In genomic region chr5:17607461-17607860, GRCh38 we compare ENCODE assay signal across 4 cellular contexts. TPM values are rescaled to one million over a fixed set of nuclear protein-coding genes. Genes with fewer than 3 reads are reported as not detected.
"Had no signal": no experiment of that assay in that cellular context is flagged by ENCODE, and none has a peak within 500 bp of the region (broad histone marks: within the 10 kb centered on the region; RNA-seq: fewer than 3 reads in every experiment).

No MANE protein-coding gene starts in this region.

RNA-seq across cellular contexts. Expression of gene TAF11L12, which starts 2.7 kb away (rescaled TPM):
- total RNA-seq: LHCN-M2, M059J, MCF 10A, NCI-H460 had no signal

RNA-seq across cellular contexts. Expression of gene TAF11L11, which starts 3.5 kb away (rescaled TPM):
- total RNA-seq: LHCN-M2, M059J, MCF 10A had no signal

RNA-seq across cellular contexts. Expression of gene TAF11L10, which starts 9.8 kb away (rescaled TPM):
- total RNA-seq: LHCN-M2, M059J, MCF 10A, NCI-H460 had no signal

RNA-seq across cellular contexts. Expression of gene TAF11L9, which starts 13.3 kb away (rescaled TPM):
- total RNA-seq: LHCN-M2, M059J, MCF 10A, NCI-H460 had no signal

RNA-seq across cellular contexts. Expression of gene TAF11L8, which starts 16.7 kb away (rescaled TPM):
- total RNA-seq: LHCN-M2, M059J, MCF 10A, NCI-H460 had no signal
